ENCODE assay signal across 1 cellular context in genomic region chr11:77474509-77475070, GRCh38.
TF ChIP-seq lines count a peak whose summit lies in the region.

No MANE protein-coding gene starts in this region.

TF ChIP-seq in K562, 482 proteins besides CTCF, POLR2A, EP300 and RAD21 (continued from another document):
- TF ChIP-seq UBTF (IDR thresholded peaks at IDR 0.05; ENCODE audit: borderline replicate concordance in 1 of 2, low read depth in 2 of 2, low read length in 2 of 2): no peak
- TF ChIP-seq ZFP91 (CRISPR knock-in tag; IDR thresholded peaks at IDR 0.05): no peak
- no peak for TF ChIP-seq KAT7 (CRISPR knock-in tag; IDR thresholded peaks at IDR 0.05; ENCODE audit: borderline replicate concordance)
- TF ChIP-seq CHD4 (IDR thresholded peaks at IDR 0.05; ENCODE audit: insufficient read depth, insufficient replicate concordance, low read depth, low read length, poor library complexity, severe bottlenecking): no peak
- no peak for TF ChIP-seq PHTF2 (CRISPR knock-in tag; IDR thresholded peaks at IDR 0.05)
- no peak for TF ChIP-seq GABPB1 (CRISPR knock-in tag; IDR thresholded peaks at IDR 0.05)
- no peak for TF ChIP-seq NONO (IDR thresholded peaks at IDR 0.05; ENCODE audit: low read depth in 2 of 2, low read length in 1 of 2)
- TF ChIP-seq MTA2 (IDR thresholded peaks at IDR 0.05; ENCODE audit: low read depth): no peak
- TF ChIP-seq MIER1 (IDR thresholded peaks at IDR 0.05; ENCODE audit: low read depth): no peak
- no peak for TF ChIP-seq RAD51 (IDR thresholded peaks at IDR 0.05; ENCODE audit: borderline replicate concordance, low read depth)
- no peak for TF ChIP-seq ZNF77 (CRISPR knock-in tag; IDR thresholded peaks at IDR 0.05)
- no peak for TF ChIP-seq ZNF449 (CRISPR knock-in tag; IDR thresholded peaks at IDR 0.05)
- no peak for TF ChIP-seq BMI1 (IDR thresholded peaks at IDR 0.05; ENCODE audit: low read length)
- TF ChIP-seq SOX6 (IDR thresholded peaks at IDR 0.05): no peak
